ENCODE assay signal across 8 cellular contexts in the genomic region with DNA sequence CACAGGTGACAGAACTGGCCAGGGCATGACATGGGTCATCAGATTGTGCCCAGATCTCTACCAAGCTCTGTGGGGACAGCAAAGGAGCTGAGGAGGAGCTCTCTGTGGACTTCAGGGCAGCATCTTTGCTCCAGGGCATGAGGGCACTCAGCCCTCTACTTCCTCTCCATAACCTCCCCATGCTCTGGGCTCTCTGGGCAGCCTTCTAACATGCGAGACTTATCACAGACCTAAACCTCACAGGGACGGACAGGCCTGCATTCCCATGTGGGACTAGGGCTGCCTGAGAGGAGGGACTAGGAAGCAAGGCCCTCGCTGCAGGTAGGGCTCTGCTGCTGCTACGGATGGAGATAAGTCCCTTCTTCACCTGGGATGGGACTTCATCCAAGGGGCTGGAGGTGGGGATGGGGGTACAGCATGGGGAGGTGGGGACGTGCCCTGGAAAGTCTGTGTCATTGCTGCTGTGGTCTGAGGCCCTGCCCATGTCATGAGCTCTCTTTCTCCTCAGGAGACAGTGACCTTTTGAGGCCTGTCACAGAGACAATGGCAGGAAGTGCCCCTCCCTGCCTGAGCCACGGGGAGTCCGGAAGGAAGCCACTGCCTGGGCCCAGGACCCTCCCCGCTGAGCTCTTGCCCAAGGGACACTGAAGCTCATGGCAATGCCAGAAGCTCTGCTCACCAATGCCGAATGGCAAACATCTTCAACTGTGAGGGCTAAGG. TPM values are rescaled to one million over a fixed set of nuclear protein-coding genes. Genes with fewer than 3 reads are reported as not detected.
A peak's percentile ranks its signal among the peaks of the same experiment; 100 is the strongest.
DNase-seq lines count a peak whose midpoint lies in the region; ATAC-seq and TF ChIP-seq lines count a peak whose summit lies in the region.

No MANE protein-coding gene starts in this region.

- no peak for TF ChIP-seq POLR2A in lower leg skin (IDR thresholded peaks at IDR 0.05)

- WGBS in lower leg skin, 2 donors: 46 to 66% methylated on average over 7 to 9 of the region's 9 CpGs

- H3K4me3 ChIP-seq in lower leg skin (ENCODE audit: low read depth, poor library complexity, severe bottlenecking): no peak overlapping the region

- DNase-seq in M059J (ENCODE audit: low read depth) (peak; percentile 45), Right ventricle myocardium superior (peak; percentile 72), hepatic stellate cell (ENCODE audit: low spot score) (no peak), lower leg skin (ENCODE audit: low spot score in 2 of 2) (no peak), mucosa of gallbladder (ENCODE audit: low spot score) (no peak)
- peak; percentile 16 to 38 for DNase-seq in activated CD4-positive, alpha-beta T cell treated with anti-CD3 and anti-CD28 coated beads, Interleukin-2, amount 50 U/mL, for 4 hours
- peak; percentile 47 to 49 for DNase-seq in stimulated activated CD8-positive, alpha-beta memory T cell treated with anti-CD3 and anti-CD28 coated beads, Interleukin-2, amount 100 ng/mL, for 48 hours (ENCODE audit: low read depth in 2 of 2)

- no peak for TF ChIP-seq CTCF in lower leg skin (IDR thresholded peaks at IDR 0.05)

- intact Hi-C loops in Right ventricle myocardium superior (cut with DNase I): loop anchor here (10.0 kb wide), 1 partner anchor 62 kb away; no protein-coding TSS in a partner anchor
- intact Hi-C loops in lower leg skin (cut with DNase I; ENCODE audit: low total_unique reads): no loop called here

- peak; percentile 40 for ATAC-seq in Right ventricle myocardium superior (ENCODE audit: poor library complexity)
- ATAC-seq in GM21515 (IDR thresholded peaks at IDR 0.05; ENCODE audit: unreplicated experiment): no peak

RNA-seq across cellular contexts. Expression of gene PITPNM2, which starts 44.1 kb away (rescaled TPM):
- 1.2 and 2.9 TPM in 2 replicates for total RNA-seq in M059J (2014; rRNA removed; shearing (Covaris generic))
- total RNA-seq in Right ventricle myocardium superior: 17.0 TPM
- 1 to 10 TPM; 3.2 to 6.5 (median 4.2) TPM for total RNA-seq in lower leg skin
- total RNA-seq in mucosa of gallbladder: 12.8 TPM

Comparison
In these comparisons a context has a peak if more than half of its experiments do, and no peak if none do; other contexts are left out.
1. DNase-seq: peak in M059J (single experiment), activated CD4-positive, alpha-beta T cell treated with anti-CD3 and anti-CD28 coated beads, Interleukin-2, amount 50 U/mL, for 4 hours (2 of 2), Right ventricle myocardium superior (single experiment) and stimulated activated CD8-positive, alpha-beta memory T cell treated with anti-CD3 and anti-CD28 coated beads, Interleukin-2, amount 100 ng/mL, for 48 hours (2 of 2); none in hepatic stellate cell (single experiment), lower leg skin (0 of 2) and mucosa of gallbladder (single experiment).